ENCODE assay signal across 1 cellular context in genomic region chr12:19778822-19779221, GRCh38.
TF ChIP-seq lines count a peak whose summit lies in the region.

No MANE protein-coding gene starts in this region.

TF ChIP-seq in GM23338, 12 proteins besides CTCF, POLR2A, EP300 and RAD21 (continued from another document):
- no peak for TF ChIP-seq ZNF462 (CRISPR knock-in tag; IDR thresholded peaks at IDR 0.05)
